In the genomic region with DNA sequence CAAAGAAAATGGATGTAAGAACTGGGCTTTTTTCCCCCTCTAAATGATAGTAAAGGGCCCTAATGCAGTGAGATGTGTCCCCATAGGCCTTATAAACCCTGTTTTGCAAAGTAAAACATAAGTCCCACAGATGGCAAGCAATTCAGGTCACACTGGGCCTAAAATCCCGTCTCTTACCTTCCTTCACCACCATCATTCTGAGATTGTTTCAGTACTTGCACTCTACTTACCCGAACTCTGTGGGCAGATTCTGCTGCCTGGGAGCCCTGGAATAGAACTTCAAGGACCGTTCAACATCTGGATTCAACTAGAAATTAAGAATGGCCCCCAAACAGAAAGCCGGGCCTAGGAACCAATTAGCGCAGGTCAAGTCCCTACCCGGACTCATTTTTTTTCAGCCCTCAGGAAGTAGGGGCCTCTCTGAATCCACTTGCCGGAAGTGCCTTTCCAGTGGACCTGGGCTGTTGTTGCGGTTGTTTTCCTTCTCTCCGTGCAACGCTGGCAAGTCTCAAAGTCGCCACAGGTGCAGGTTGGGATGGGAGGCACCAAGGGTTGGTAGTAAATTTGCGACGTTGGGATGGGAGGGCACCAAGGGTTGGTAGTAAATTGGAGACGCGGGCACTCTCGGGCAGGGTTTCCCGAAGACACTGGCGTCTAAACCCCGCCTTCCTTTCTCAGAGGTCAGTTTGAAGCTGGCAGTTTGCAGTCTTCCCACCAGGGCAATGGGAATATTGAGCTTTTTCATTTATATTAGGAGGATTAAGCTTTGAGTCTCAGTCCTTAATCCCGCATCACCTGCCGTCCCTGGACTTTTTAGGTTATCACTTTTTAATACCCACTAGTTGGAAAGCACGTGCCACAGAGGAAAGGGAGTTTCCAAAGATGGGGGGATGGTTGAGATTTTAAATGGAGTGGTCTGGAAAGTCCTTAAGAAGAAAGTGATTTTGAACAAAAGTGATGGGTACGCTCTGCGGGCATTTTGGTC, we compare ENCODE assay signal across 8 cellular contexts. TPM values are rescaled to one million over a fixed set of nuclear protein-coding genes. Genes with fewer than 3 reads are reported as not detected.
DNase-seq lines count a peak whose midpoint lies in the region; ATAC-seq and TF ChIP-seq lines count a peak whose summit lies in the region.

TMEM69 (plus strand) TSS at position 429 of the 985 bp plus-strand sequence. CDS start 2,888 bp downstream, outside the sequence.

- no peak for ATAC-seq in HG03521 (IDR thresholded peaks at IDR 0.05; ENCODE audit: unreplicated experiment)

- TF ChIP-seq CTCF in HFF-Myc (IDR thresholded peaks at IDR 0.05; ENCODE audit: low read depth, low read length, missing control alignments) (no peak), kidney epithelial cell (IDR thresholded peaks at IDR 0.05; ENCODE audit: insufficient read depth, low read length, poor library complexity, severe bottlenecking) (no peak)

- no peaks in the 10 kb centered on the region for H3K27me3 ChIP-seq in kidney epithelial cell (ENCODE audit: control insufficient read depth, insufficient read depth, low read length)

- peak within 1 kb of the TSS; percentile 66 for H3K4me3 ChIP-seq in HFF-Myc (replicated peaks; ENCODE audit: low read depth, low read length)
- H3K4me3 ChIP-seq in kidney epithelial cell (ENCODE audit: low read depth, low read length): peak within 1 kb of the TSS; percentile 97

- no peaks in the 10 kb centered on the region for H3K36me3 ChIP-seq in kidney epithelial cell (ENCODE audit: control insufficient read depth, insufficient read depth, low read length)

- peak; percentile 92 for DNase-seq in CD1c-positive myeloid dendritic cell (ENCODE audit: extremely low spot score)
- DNase-seq in HFF-Myc (ENCODE audit: extremely low read depth, low read depth): peak; percentile 89
- DNase-seq in NCI-H510A (lab: John Stamatoyannopoulos, UW): peak; percentile 89
- peak; percentile 78 for DNase-seq in activated CD4-positive, CD25-positive, alpha-beta regulatory T cell treated with anti-CD3 and anti-CD28 coated beads, Interleukin-2, amount 50 U/mL, for 72 hours
- peak; percentile 77 for DNase-seq in cerebellum (ENCODE audit: low spot score)
- no peak for DNase-seq in kidney epithelial cell (ENCODE audit: low read depth)
- DNase-seq in stimulated activated CD4-positive, alpha-beta T cell treated with anti-CD3 and anti-CD28 coated beads, Interleukin-15, amount 100 ng/mL, for 1 hour (ENCODE audit: low read depth in 1 of 2, low spot score in 1 of 2): peak; percentile 42 to 63

RNA-seq across cellular contexts. Expression of gene TMEM69, which starts in this region (rescaled TPM):
- total RNA-seq in cerebellum: 19.8 TPM
- total RNA-seq in kidney epithelial cell: 41.2 and 48.0 TPM in 2 replicates
